In genomic region chr6:28334272-28335039, GRCh38 we compare ENCODE assay signal across 2 cellular contexts.
TF ChIP-seq lines count a peak whose summit lies in the region.

No MANE protein-coding gene starts in this region.

TF ChIP-seq in GM23338, 12 proteins besides CTCF, POLR2A, EP300 and RAD21 (continued from another document):
- TF ChIP-seq ZNF462 (CRISPR knock-in tag; IDR thresholded peaks at IDR 0.05): no peak
- TF ChIP-seq REST (IDR thresholded peaks at IDR 0.05; ENCODE audit: unreplicated experiment): no peak
- no peak for TF ChIP-seq EZH2phosphoT487 (IDR thresholded peaks at IDR 0.05; ENCODE audit: unreplicated experiment)
- TF ChIP-seq ZNF331 (CRISPR knock-in tag; IDR thresholded peaks at IDR 0.05; ENCODE audit: low read depth): no peak
- TF ChIP-seq EZH2 (IDR thresholded peaks at IDR 0.05; ENCODE audit: low read depth, unreplicated experiment): no peak

TF ChIP-seq in liver, 16 proteins besides CTCF, POLR2A, EP300 and RAD21 (continued from another document):
- no peak for TF ChIP-seq ZBTB33 (IDR thresholded peaks at IDR 0.05)
- TF ChIP-seq TAF1 (conservative IDR thresholded peaks at IDR 0.05): no peak
- no peak for TF ChIP-seq YY1 (IDR thresholded peaks at IDR 0.05)
- TF ChIP-seq JUND (IDR thresholded peaks at IDR 0.05): no peak
- no peak for TF ChIP-seq REST (IDR thresholded peaks at IDR 0.05)
- no peak for TF ChIP-seq FOXA1 (IDR thresholded peaks at IDR 0.05)
- TF ChIP-seq HNF4A (conservative IDR thresholded peaks at IDR 0.05): no peak
- TF ChIP-seq FOXA2 (IDR thresholded peaks at IDR 0.05): no peak
- no peak for TF ChIP-seq EGR1 (IDR thresholded peaks at IDR 0.05; ENCODE audit: low read depth in 2 of 2)
- no peak for TF ChIP-seq HNF4G (IDR thresholded peaks at IDR 0.05)
- TF ChIP-seq SP1 (IDR thresholded peaks at IDR 0.05): no peak
